In the genomic region with DNA sequence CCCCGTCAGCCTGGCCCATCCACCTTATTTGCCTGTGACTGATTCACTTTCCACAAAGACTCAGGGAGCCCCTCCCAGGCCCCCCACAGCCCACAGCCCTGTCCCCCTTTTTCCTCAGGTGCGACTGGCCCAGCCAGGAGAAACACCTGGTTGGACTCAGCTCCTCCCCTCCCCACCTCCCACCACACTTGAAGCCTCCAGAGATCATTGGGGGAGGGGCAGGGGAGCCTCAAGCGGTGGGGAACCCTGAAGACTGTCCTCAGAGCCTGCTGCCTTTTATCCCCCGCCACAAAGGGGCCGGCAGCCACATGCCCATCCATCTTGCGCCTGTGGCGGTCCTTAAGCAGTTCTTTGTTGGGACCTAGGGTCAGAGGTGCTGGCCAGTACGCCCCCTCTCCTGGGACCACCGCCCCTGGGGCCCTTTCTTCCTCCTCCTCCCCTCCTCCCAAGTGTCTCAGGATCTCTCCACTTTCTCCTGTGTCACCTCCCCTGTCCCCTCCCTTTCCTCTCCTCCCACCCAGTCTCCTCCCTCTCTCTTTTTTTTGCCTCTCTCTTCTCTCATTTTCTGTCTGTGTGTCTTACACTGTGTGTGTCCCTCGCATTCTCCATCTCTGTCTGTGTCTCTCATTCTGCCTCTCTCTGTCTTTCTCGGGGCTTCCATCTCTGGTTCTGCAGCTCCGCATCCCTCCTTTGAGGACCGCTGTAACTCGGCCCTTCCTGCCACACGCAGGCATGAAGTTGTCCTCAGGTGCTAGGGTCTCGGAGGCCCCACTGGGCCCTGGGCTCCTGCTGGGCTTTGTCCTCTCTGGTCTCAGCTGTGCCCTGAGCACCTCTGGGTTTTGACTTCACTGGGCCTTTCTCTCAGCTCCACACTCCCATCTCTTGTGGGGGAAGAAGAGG, we compare ENCODE assay signal across 1 cellular context.
TF ChIP-seq lines count a peak whose summit lies in the region.

No MANE protein-coding gene starts in this region.

TF ChIP-seq in HEK293, 187 proteins besides CTCF, POLR2A, EP300 and RAD21 (continued from another document and continues in another):
- TF ChIP-seq, protein P1, sequence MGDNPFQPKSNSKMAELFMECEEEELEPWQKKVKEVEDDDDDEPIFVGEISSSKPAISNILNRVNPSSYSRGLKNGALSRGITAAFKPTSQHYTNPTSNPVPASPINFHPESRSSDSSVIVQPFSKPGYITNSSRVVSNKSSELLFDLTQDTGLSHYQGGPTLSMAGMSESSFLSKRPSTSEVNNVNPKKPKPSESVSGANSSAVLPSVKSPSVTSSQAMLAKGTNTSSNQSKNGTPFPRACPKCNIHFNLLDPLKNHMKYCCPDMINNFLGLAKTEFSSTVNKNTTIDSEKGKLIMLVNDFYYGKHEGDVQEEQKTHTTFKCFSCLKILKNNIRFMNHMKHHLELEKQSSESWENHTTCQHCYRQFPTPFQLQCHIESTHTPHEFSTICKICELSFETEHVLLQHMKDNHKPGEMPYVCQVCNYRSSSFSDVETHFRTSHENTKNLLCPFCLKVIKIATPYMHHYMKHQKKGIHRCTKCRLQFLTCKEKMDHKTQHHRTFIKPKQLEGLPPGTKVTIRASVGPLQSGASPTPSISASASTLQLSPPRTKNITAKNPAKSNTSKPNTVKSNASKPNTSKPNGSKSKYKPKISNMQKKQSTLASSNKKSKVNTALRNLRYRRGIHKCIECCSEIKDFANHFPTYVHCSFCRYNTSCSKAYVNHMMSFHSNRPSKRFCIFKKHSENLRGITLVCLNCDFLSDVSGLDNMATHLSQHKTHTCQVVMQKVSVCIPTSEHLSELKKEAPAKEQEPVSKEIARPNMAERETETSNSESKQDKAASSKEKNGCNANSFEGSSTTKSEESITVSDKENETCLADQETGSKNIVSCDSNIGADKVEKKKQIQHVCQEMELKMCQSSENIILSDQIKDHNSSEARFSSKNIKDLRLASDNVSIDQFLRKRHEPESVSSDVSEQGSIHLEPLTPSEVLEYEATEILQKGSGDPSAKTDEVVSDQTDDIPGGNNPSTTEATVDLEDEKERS (tag by site-specific recombination; IDR thresholded peaks at IDR 0.05), result no peak
- TF ChIP-seq ZNF221 (tag by site-specific recombination; IDR thresholded peaks at IDR 0.05; ENCODE audit: borderline replicate concordance), result no peak
- TF ChIP-seq, protein P2, sequence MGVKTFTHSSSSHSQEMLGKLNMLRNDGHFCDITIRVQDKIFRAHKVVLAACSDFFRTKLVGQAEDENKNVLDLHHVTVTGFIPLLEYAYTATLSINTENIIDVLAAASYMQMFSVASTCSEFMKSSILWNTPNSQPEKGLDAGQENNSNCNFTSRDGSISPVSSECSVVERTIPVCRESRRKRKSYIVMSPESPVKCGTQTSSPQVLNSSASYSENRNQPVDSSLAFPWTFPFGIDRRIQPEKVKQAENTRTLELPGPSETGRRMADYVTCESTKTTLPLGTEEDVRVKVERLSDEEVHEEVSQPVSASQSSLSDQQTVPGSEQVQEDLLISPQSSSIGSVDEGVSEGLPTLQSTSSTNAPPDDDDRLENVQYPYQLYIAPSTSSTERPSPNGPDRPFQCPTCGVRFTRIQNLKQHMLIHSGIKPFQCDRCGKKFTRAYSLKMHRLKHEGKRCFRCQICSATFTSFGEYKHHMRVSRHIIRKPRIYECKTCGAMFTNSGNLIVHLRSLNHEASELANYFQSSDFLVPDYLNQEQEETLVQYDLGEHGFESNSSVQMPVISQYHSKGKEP (tag by site-specific recombination; IDR thresholded peaks at IDR 0.05), result no peak
- no peak for TF ChIP-seq ZNF132 (tag by site-specific recombination; IDR thresholded peaks at IDR 0.05; ENCODE audit: borderline replicate concordance)
- TF ChIP-seq, protein P3, sequence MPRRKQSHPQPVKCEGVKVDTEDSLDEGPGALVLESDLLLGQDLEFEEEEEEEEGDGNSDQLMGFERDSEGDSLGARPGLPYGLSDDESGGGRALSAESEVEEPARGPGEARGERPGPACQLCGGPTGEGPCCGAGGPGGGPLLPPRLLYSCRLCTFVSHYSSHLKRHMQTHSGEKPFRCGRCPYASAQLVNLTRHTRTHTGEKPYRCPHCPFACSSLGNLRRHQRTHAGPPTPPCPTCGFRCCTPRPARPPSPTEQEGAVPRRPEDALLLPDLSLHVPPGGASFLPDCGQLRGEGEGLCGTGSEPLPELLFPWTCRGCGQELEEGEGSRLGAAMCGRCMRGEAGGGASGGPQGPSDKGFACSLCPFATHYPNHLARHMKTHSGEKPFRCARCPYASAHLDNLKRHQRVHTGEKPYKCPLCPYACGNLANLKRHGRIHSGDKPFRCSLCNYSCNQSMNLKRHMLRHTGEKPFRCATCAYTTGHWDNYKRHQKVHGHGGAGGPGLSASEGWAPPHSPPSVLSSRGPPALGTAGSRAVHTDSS (tag by site-specific recombination; IDR thresholded peaks at IDR 0.05), result no peak
- no peak for TF ChIP-seq ZNF350 (tag by site-specific recombination; IDR thresholded peaks at IDR 0.05)
- no peak for TF ChIP-seq SCRT2 (tag by site-specific recombination; IDR thresholded peaks at IDR 0.05)
- TF ChIP-seq, protein P4, sequence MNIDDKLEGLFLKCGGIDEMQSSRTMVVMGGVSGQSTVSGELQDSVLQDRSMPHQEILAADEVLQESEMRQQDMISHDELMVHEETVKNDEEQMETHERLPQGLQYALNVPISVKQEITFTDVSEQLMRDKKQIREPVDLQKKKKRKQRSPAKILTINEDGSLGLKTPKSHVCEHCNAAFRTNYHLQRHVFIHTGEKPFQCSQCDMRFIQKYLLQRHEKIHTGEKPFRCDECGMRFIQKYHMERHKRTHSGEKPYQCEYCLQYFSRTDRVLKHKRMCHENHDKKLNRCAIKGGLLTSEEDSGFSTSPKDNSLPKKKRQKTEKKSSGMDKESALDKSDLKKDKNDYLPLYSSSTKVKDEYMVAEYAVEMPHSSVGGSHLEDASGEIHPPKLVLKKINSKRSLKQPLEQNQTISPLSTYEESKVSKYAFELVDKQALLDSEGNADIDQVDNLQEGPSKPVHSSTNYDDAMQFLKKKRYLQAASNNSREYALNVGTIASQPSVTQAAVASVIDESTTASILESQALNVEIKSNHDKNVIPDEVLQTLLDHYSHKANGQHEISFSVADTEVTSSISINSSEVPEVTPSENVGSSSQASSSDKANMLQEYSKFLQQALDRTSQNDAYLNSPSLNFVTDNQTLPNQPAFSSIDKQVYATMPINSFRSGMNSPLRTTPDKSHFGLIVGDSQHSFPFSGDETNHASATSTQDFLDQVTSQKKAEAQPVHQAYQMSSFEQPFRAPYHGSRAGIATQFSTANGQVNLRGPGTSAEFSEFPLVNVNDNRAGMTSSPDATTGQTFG (tag by site-specific recombination; IDR thresholded peaks at IDR 0.05; ENCODE audit: borderline replicate concordance), result no peak
- no peak for TF ChIP-seq ZNF792 (tag by site-specific recombination; IDR thresholded peaks at IDR 0.05)
- no peak for TF ChIP-seq ZBTB1 (tag by site-specific recombination; IDR thresholded peaks at IDR 0.05)
- peak; percentile 61; the same call in 1 of the 2 replicates for TF ChIP-seq ZNF561 (tag by site-specific recombination; IDR thresholded peaks at IDR 0.05; ENCODE audit: borderline replicate concordance)
- TF ChIP-seq ZNF677 (tag by site-specific recombination; IDR thresholded peaks at IDR 0.05), result no peak
- TF ChIP-seq, protein P5, sequence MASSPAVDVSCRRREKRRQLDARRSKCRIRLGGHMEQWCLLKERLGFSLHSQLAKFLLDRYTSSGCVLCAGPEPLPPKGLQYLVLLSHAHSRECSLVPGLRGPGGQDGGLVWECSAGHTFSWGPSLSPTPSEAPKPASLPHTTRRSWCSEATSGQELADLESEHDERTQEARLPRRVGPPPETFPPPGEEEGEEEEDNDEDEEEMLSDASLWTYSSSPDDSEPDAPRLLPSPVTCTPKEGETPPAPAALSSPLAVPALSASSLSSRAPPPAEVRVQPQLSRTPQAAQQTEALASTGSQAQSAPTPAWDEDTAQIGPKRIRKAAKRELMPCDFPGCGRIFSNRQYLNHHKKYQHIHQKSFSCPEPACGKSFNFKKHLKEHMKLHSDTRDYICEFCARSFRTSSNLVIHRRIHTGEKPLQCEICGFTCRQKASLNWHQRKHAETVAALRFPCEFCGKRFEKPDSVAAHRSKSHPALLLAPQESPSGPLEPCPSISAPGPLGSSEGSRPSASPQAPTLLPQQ (tag by site-specific recombination; IDR thresholded peaks at IDR 0.05), result no peak
- TF ChIP-seq, protein P6, sequence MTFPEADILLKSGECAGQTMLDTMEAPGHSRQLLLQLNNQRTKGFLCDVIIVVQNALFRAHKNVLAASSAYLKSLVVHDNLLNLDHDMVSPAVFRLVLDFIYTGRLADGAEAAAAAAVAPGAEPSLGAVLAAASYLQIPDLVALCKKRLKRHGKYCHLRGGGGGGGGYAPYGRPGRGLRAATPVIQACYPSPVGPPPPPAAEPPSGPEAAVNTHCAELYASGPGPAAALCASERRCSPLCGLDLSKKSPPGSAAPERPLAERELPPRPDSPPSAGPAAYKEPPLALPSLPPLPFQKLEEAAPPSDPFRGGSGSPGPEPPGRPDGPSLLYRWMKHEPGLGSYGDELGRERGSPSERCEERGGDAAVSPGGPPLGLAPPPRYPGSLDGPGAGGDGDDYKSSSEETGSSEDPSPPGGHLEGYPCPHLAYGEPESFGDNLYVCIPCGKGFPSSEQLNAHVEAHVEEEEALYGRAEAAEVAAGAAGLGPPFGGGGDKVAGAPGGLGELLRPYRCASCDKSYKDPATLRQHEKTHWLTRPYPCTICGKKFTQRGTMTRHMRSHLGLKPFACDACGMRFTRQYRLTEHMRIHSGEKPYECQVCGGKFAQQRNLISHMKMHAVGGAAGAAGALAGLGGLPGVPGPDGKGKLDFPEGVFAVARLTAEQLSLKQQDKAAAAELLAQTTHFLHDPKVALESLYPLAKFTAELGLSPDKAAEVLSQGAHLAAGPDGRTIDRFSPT (tag by site-specific recombination; IDR thresholded peaks at IDR 0.05), result 0 out of 2 replicates have a peak, but pooled peaks have one; percentile 2
- TF ChIP-seq ZNF473 (tag by site-specific recombination; IDR thresholded peaks at IDR 0.05), result no peak
- no peak for TF ChIP-seq ZNF510 (tag by site-specific recombination; IDR thresholded peaks at IDR 0.05; ENCODE audit: insufficient replicate concordance)
- TF ChIP-seq ZNF791 (tag by site-specific recombination; IDR thresholded peaks at IDR 0.05), result no peak
- TF ChIP-seq, protein P7, sequence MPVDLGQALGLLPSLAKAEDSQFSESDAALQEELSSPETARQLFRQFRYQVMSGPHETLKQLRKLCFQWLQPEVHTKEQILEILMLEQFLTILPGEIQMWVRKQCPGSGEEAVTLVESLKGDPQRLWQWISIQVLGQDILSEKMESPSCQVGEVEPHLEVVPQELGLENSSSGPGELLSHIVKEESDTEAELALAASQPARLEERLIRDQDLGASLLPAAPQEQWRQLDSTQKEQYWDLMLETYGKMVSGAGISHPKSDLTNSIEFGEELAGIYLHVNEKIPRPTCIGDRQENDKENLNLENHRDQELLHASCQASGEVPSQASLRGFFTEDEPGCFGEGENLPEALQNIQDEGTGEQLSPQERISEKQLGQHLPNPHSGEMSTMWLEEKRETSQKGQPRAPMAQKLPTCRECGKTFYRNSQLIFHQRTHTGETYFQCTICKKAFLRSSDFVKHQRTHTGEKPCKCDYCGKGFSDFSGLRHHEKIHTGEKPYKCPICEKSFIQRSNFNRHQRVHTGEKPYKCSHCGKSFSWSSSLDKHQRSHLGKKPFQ (tag by site-specific recombination; IDR thresholded peaks at IDR 0.05), result no peak
- TF ChIP-seq, protein P8, sequence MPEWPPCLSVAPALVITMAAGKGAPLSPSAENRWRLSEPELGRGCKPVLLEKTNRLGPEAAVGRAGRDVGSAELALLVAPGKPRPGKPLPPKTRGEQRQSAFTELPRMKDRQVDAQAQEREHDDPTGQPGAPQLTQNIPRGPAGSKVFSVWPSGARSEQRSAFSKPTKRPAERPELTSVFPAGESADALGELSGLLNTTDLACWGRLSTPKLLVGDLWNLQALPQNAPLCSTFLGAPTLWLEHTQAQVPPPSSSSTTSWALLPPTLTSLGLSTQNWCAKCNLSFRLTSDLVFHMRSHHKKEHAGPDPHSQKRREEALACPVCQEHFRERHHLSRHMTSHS (tag by site-specific recombination; IDR thresholded peaks at IDR 0.05), result no peak
- TF ChIP-seq ZBTB21 (tag by site-specific recombination; IDR thresholded peaks at IDR 0.05), result no peak
- TF ChIP-seq, protein P9, sequence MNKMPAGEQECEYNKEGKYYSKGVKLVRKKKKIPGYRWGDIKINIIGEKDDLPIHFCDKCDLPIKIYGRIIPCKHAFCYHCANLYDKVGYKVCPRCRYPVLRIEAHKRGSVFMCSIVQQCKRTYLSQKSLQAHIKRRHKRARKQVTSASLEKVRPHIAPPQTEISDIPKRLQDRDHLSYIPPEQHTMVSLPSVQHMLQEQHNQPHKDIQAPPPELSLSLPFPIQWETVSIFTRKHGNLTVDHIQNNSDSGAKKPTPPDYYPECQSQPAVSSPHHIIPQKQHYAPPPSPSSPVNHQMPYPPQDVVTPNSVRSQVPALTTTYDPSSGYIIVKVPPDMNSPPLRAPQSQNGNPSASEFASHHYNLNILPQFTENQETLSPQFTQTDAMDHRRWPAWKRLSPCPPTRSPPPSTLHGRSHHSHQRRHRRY (tag by site-specific recombination; IDR thresholded peaks at IDR 0.05), result no peak
- TF ChIP-seq ZNF266 (tag by site-specific recombination; IDR thresholded peaks at IDR 0.05; ENCODE audit: low read depth), result no peak
- no peak for TF ChIP-seq ZNF701 (tag by site-specific recombination; IDR thresholded peaks at IDR 0.05)
- TF ChIP-seq KLF16 (tag by site-specific recombination; IDR thresholded peaks at IDR 0.05), result no peak
- TF ChIP-seq, protein P10, sequence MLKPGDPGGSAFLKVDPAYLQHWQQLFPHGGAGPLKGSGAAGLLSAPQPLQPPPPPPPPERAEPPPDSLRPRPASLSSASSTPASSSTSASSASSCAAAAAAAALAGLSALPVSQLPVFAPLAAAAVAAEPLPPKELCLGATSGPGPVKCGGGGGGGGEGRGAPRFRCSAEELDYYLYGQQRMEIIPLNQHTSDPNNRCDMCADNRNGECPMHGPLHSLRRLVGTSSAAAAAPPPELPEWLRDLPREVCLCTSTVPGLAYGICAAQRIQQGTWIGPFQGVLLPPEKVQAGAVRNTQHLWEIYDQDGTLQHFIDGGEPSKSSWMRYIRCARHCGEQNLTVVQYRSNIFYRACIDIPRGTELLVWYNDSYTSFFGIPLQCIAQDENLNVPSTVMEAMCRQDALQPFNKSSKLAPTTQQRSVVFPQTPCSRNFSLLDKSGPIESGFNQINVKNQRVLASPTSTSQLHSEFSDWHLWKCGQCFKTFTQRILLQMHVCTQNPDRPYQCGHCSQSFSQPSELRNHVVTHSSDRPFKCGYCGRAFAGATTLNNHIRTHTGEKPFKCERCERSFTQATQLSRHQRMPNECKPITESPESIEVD (tag by site-specific recombination; IDR thresholded peaks at IDR 0.05), result no peak
- no peak for TF ChIP-seq RBAK (tag by site-specific recombination; IDR thresholded peaks at IDR 0.05)
- no peak for TF ChIP-seq ZNF324 (tag by site-specific recombination; IDR thresholded peaks at IDR 0.05)
- TF ChIP-seq, protein P11, sequence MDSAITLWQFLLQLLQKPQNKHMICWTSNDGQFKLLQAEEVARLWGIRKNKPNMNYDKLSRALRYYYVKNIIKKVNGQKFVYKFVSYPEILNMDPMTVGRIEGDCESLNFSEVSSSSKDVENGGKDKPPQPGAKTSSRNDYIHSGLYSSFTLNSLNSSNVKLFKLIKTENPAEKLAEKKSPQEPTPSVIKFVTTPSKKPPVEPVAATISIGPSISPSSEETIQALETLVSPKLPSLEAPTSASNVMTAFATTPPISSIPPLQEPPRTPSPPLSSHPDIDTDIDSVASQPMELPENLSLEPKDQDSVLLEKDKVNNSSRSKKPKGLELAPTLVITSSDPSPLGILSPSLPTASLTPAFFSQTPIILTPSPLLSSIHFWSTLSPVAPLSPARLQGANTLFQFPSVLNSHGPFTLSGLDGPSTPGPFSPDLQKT (IDR thresholded peaks at IDR 0.05; ENCODE audit: borderline replicate concordance, low read depth, low read length), result no peak
